In genomic region chr12:108581311-108582227, GRCh38 we compare ENCODE assay signal across 19 cellular contexts. TPM values are rescaled to one million over a fixed set of nuclear protein-coding genes. Genes with fewer than 3 reads are reported as not detected.
DNase-seq lines count a peak whose midpoint lies in the region; ATAC-seq and TF ChIP-seq lines count a peak whose summit lies in the region.
"Had no signal": no experiment of that assay in that cellular context is flagged by ENCODE, and none has a peak within 500 bp of the region (broad histone marks: within the 10 kb centered on the region; RNA-seq: fewer than 3 reads in every experiment).

No MANE protein-coding gene starts in this region.

- no peak overlapping the region for H2AFZ ChIP-seq in hepatocyte
- peak overlapping the region; percentile 56 for H2AFZ ChIP-seq in trophoblast cell (ENCODE audit: insufficient read depth, low read length, poor library complexity)

- no TSS peak for BruUV-seq in MCF 10A (replicated peaks; lab: Mats Ljungman, UMichigan)

- POLR2A ChIA-PET in MCF 10A (lab: Yijun Ruan, JAX): no interaction called here

- TF ChIP-seq POLR2A in breast epithelium (IDR thresholded peaks at IDR 0.05): no peak

- no peak for TF ChIP-seq CTCF in breast epithelium (IDR thresholded peaks at IDR 0.05)
- TF ChIP-seq CTCF in MCF 10A (IDR thresholded peaks at IDR 0.05; ENCODE audit: unreplicated experiment): no peak
- no peak for TF ChIP-seq CTCF in hepatocyte (IDR thresholded peaks at IDR 0.05; ENCODE audit: poor library complexity)
- TF ChIP-seq CTCF in psoas muscle (IDR thresholded peaks at IDR 0.05): no peak

- CTCF ChIA-PET in MCF 10A (lab: Yijun Ruan, JAX): interaction anchor here (1.0 to 1.5 kb wide), 3 partner anchors 9 to 37 kb away, joined by 3 to 13 read pairs (median 4); no protein-coding TSS in a partner anchor

- no peaks in the 10 kb centered on the region for H3K79me2 ChIP-seq in hepatocyte
- H3K79me2 ChIP-seq in trophoblast cell (ENCODE audit: control insufficient read depth, insufficient read depth, low read length, poor library complexity): peaks cover 20% of the 10 kb centered on the region

- H2BK12ac ChIP-seq in trophoblast cell (ENCODE audit: low read length): peak overlapping the region; percentile 97

- H3K9me3 Mint-ChIP-seq in MCF 10A (ENCODE audit: unreplicated experiment): peaks cover 10% of the 10 kb centered on the region

- no peaks in the 10 kb centered on the region for H3K4me1 Mint-ChIP-seq in MCF 10A (ENCODE audit: insufficient read depth, unreplicated experiment)

- H3K18ac ChIP-seq in trophoblast cell (ENCODE audit: low read length): peak overlapping the region; percentile 54

- H3K23ac ChIP-seq in trophoblast cell (ENCODE audit: low read length): no peak overlapping the region

- H4K12ac ChIP-seq in trophoblast cell (ENCODE audit: low read depth, low read length): peak overlapping the region; percentile 54

- H2BK120ac ChIP-seq in trophoblast cell (ENCODE audit: insufficient read depth, low read length, poor library complexity): peak overlapping the region; percentile 100

- peak overlapping the region; percentile 85 for H3K14ac ChIP-seq in trophoblast cell (ENCODE audit: low read length)

- no peaks in the 10 kb centered on the region for H4K20me1 ChIP-seq in hepatocyte (ENCODE audit: insufficient read depth, poor library complexity, severe bottlenecking)

- peak overlapping the region; percentile 91 for H4K8ac ChIP-seq in trophoblast cell (ENCODE audit: low read depth, low read length)

- H3K27me3 Mint-ChIP-seq in MCF 10A (ENCODE audit: insufficient read depth, unreplicated experiment): peaks cover 11% of the 10 kb centered on the region
- H3K27me3 Mint-ChIP-seq: CD8-positive, alpha-beta memory T cell had no signal

- ATAC-seq in psoas muscle: no peak
- no peak for ATAC-seq in esophagus mucosa

- H3K79me1 ChIP-seq in trophoblast cell (ENCODE audit: low read length): peaks cover 61% of the 10 kb centered on the region

- H2BK5ac ChIP-seq in trophoblast cell (ENCODE audit: low read depth, low read length, poor library complexity): peak overlapping the region; percentile 98

- H3K9me2 ChIP-seq in hepatocyte (replicated peaks; ENCODE audit: insufficient read depth): no peaks in the 10 kb centered on the region

- 97% methylated on average over 27 of the region's 33 CpGs for WGBS in hepatocyte (ENCODE audit: low lambda C conversion rate, missing lambda C conversion rate)
- WGBS in trophoblast cell (ENCODE audit: extremely low coverage, insufficient coverage, insufficient read length): no CpG with 5 or more reads among the region's 33 CpGs
- 90 to 95% (median 92%) methylated on average over 33 of the region's 33 CpGs for WGBS in psoas muscle, 3 donors

- H3K4me1 ChIP-seq in breast epithelium (no peaks in the 10 kb centered on the region), hepatocyte (ENCODE audit: insufficient read depth) (peaks cover 25% of the 10 kb centered on the region), trophoblast cell (ENCODE audit: control insufficient read depth in 1 of 2, insufficient read depth in 2 of 2, low read length in 2 of 2) (peaks cover 36 to 44% of the 10 kb centered on the region in 2 experiments), psoas muscle (no peaks in the 10 kb centered on the region)
- H3K4me1 ChIP-seq: HAP-1 had no signal

- peak overlapping the region; percentile 97 for H3K4ac ChIP-seq in trophoblast cell (ENCODE audit: low read depth, low read length)

- H3K9me3 ChIP-seq in breast epithelium (no peaks in the 10 kb centered on the region), hepatocyte (ENCODE audit: low read depth) (no peaks in the 10 kb centered on the region), trophoblast cell (ENCODE audit: insufficient read depth, low read depth, low read length) (peaks cover 6% of the 10 kb centered on the region), psoas muscle (no peaks in the 10 kb centered on the region)
- H3K9me3 ChIP-seq: HAP-1 had no signal

- peak overlapping the region; percentile 52 to 76 for H3K27ac ChIP-seq in breast epithelium
- peak overlapping the region; percentile 75 for H3K27ac ChIP-seq in hepatocyte
- H3K27ac ChIP-seq in trophoblast cell (ENCODE audit: low read depth, low read length): peak overlapping the region; percentile 98
- H3K27ac ChIP-seq in psoas muscle: no peak overlapping the region

- H3K4me2 ChIP-seq in hepatocyte (no peak overlapping the region), trophoblast cell (ENCODE audit: low read length) (no peak overlapping the region)

- H4K91ac ChIP-seq in trophoblast cell (ENCODE audit: low read depth, low read length): peak overlapping the region; percentile 100

- no peaks in the 10 kb centered on the region for H3K36me3 Mint-ChIP-seq in MCF 10A (ENCODE audit: insufficient read depth, unreplicated experiment)
- H3K36me3 Mint-ChIP-seq: CD8-positive, alpha-beta memory T cell had no signal

- DNase-seq in breast epithelium (ENCODE audit: low spot score in 2 of 2) (no peak), MCF 10A (ENCODE audit: unreplicated experiment) (no peak), hepatocyte (ENCODE audit: low spot score) (no peak), trophoblast cell (no peak), psoas muscle (no peak), GM19240 (ENCODE audit: insufficient read length, low spot score) (no peak), NCI-H748 treated with DMSO at 0.1 percent for 48 hours (lab: John Stamatoyannopoulos, UW) (no peak)
- DNase-seq: 8988T; CD8-positive, alpha-beta memory T cell; DMS79 treated with DMSO at 0.1 percent for 48 hours; Kasumi-1; NCI-H187 treated with DMSO at 0.1 percent for 48 hours; NCI-H345; NCI-H526 treated with DMSO at 0.1 percent for 48 hours; RPMI8226; SIG-M5 had no signal

- no peak overlapping the region for H3K27ac Mint-ChIP-seq in MCF 10A (ENCODE audit: low read depth, unreplicated experiment)

- no peak overlapping the region for H3K4me3 Mint-ChIP-seq in MCF 10A (ENCODE audit: unreplicated experiment)
- H3K4me3 Mint-ChIP-seq: CD8-positive, alpha-beta memory T cell had no signal

- no peak overlapping the region for H3K4me3 ChIP-seq in breast epithelium
- no peak overlapping the region for H3K4me3 ChIP-seq in hepatocyte
- H3K4me3 ChIP-seq in trophoblast cell (ENCODE audit: low read depth, low read length): no peak overlapping the region
- H3K4me3 ChIP-seq in psoas muscle: no peak overlapping the region
- H3K4me3 ChIP-seq: HAP-1 had no signal

- intact Hi-C loops in breast epithelium (cut with DNase I; ENCODE audit: low total_unique reads) (no loop called here), MCF 10A (cut with micrococcal nuclease) (no loop called here), psoas muscle (cut with DNase I) (no loop called here)

- H3K36me3 ChIP-seq in breast epithelium (no peaks in the 10 kb centered on the region), hepatocyte (replicated peaks; ENCODE audit: insufficient read depth, low read depth) (no peaks in the 10 kb centered on the region), trophoblast cell (ENCODE audit: control insufficient read depth in 1 of 2, insufficient read depth in 2 of 2, low read length in 2 of 2) (no peaks in the 10 kb centered on the region), psoas muscle (ENCODE audit: insufficient read depth in 1 of 2, low read depth in 1 of 2) (no peaks in the 10 kb centered on the region)
- H3K36me3 ChIP-seq: HAP-1 had no signal

- no peaks in the 10 kb centered on the region for H3K27me3 ChIP-seq in breast epithelium
- no peaks in the 10 kb centered on the region for H3K27me3 ChIP-seq in hepatocyte
- H3K27me3 ChIP-seq in trophoblast cell (ENCODE audit: insufficient read depth, low read length): no peaks in the 10 kb centered on the region
- H3K27me3 ChIP-seq in psoas muscle (ENCODE audit: insufficient read depth in 3 of 3, low read length in 2 of 3): no peaks in the 10 kb centered on the region

- H3K9ac ChIP-seq in trophoblast cell (ENCODE audit: low read length): no peak overlapping the region

- peak overlapping the region; percentile 85 for H2AK5ac ChIP-seq in trophoblast cell (ENCODE audit: low read length)

RNA-seq across cellular contexts. Expression of gene TMEM119, which starts 16.3 kb away (rescaled TPM):
- total RNA-seq in breast epithelium (10 to 100 TPM; 12.1 to 21.0 (median 12.5) TPM), MCF 10A (2022) (not detected in 2 replicates), hepatocyte (69.7 and 70.1 TPM in 2 replicates), psoas muscle (1 to 10 TPM in 2 of 4 donors, under 1 TPM in 2; 0.25 to 2.6 (median 0.68) TPM), esophagus mucosa (2.0 TPM)
- polyA plus RNA-seq in hepatocyte (54.4 and 59.6 TPM in 2 replicates), psoas muscle (under 1 TPM; 0.31 to 0.99 (median 0.34) TPM)
- polyA plus RNA-seq in trophoblast cell (2013): 16.8 and 19.9 TPM in 2 replicates
- total RNA-seq: CD8-positive, alpha-beta memory T cell; OCI-LY7 had no signal

RNA-seq across cellular contexts. Expression of gene ISCU, which starts 19.2 kb away (rescaled TPM):
- total RNA-seq in breast epithelium (100 to 1,000 TPM; 220 to 328 (median 227) TPM), MCF 10A (2022) (115 and 125 TPM in 2 replicates), hepatocyte (107 and 116 TPM in 2 replicates), psoas muscle (100 to 1,000 TPM; 148 to 225 (median 212) TPM), esophagus mucosa (51.2 TPM)
- polyA plus RNA-seq in hepatocyte (149 and 169 TPM in 2 replicates), psoas muscle (100 to 1,000 TPM; 190 to 352 (median 220) TPM)
- polyA plus RNA-seq in trophoblast cell (2013): 154 and 158 TPM in 2 replicates

RNA-seq across cellular contexts. Expression of gene SART3, which starts 20.6 kb away (rescaled TPM):
- total RNA-seq in breast epithelium (10 to 100 TPM; 49.8 to 62.9 (median 60.2) TPM), MCF 10A (2022) (73.4 and 85.4 TPM in 2 replicates), hepatocyte (41.0 and 60.4 TPM in 2 replicates), psoas muscle (10 to 100 TPM; 22.3 to 32.7 (median 24.9) TPM), esophagus mucosa (25.7 TPM)
- polyA plus RNA-seq in hepatocyte (20.0 and 25.0 TPM in 2 replicates), psoas muscle (10 to 100 TPM; 13.4 to 35.3 (median 22.5) TPM)
- 32.5 and 34.0 TPM in 2 replicates for polyA plus RNA-seq in trophoblast cell (2013)

RNA-seq across cellular contexts. Expression of gene SELPLG, which starts 52.1 kb away (rescaled TPM):
- total RNA-seq in breast epithelium (10 to 100 TPM in 1 of 3 donors, 1 to 10 TPM in 2; 5.2 to 16.6 (median 6.7) TPM), MCF 10A (2022) (0.86 and 1.2 TPM in 2 replicates), hepatocyte (0.37 and 0.72 TPM in 2 replicates), psoas muscle (1 to 10 TPM; 1.5 to 2.3 (median 1.8) TPM), esophagus mucosa (0.76 TPM)
- polyA plus RNA-seq in hepatocyte (1.5 and 1.8 TPM in 2 replicates), psoas muscle (1 to 10 TPM in 2 of 3 donors, under 1 TPM in 1; 0.62 to 3.8 (median 1.2) TPM)
- polyA plus RNA-seq in trophoblast cell (2013): 3.6 and 3.7 TPM in 2 replicates
